Comparison of ENCODE assay signal across 27 cellular contexts in genomic region chr11:35982061-35982460, GRCh38. TPM values are rescaled to one million over a fixed set of nuclear protein-coding genes. Genes with fewer than 3 reads are reported as not detected.
A peak's percentile ranks its signal among the peaks of the same experiment; 100 is the strongest.
DNase-seq lines count a peak whose midpoint lies in the region; ATAC-seq and TF ChIP-seq lines count a peak whose summit lies in the region.
"Had no signal": no experiment of that assay in that cellular context is flagged by ENCODE, and none has a peak within 500 bp of the region (broad histone marks: within the 10 kb centered on the region; RNA-seq: fewer than 3 reads in every experiment).

No MANE protein-coding gene starts in this region.

- peaks cover 42% of the 10 kb centered on the region for H3K4me1 ChIP-seq in stomach smooth muscle (ENCODE audit: control insufficient read depth, insufficient read depth, low read length)
- peaks cover 29% of the 10 kb centered on the region for H3K4me1 ChIP-seq in SJCRH30
- no peaks in the 10 kb centered on the region for H3K4me1 ChIP-seq in Karpas-422 (ENCODE audit: low read length)

- H3K36me3 ChIP-seq in stomach smooth muscle (ENCODE audit: control insufficient read depth in 2 of 2, insufficient read depth in 2 of 2, low read length in 2 of 2) (no peaks in the 10 kb centered on the region), SJCRH30 (no peaks in the 10 kb centered on the region), Karpas-422 (ENCODE audit: insufficient read depth, low read length) (no peaks in the 10 kb centered on the region)
- H3K36me3 ChIP-seq: esophagus muscularis mucosa, thyroid gland had no signal

- H3K9me3 Mint-ChIP-seq in brain, result peaks cover 7 to 34% (median 18%) of the 10 kb centered on the region in 5 experiments
- H3K9me3 Mint-ChIP-seq: activated T-cell treated with anti-CD3 and anti-CD28 coated beads, Interleukin-2, amount 50 U/mL, for 24 hours; CD8-positive, alpha-beta memory T cell had no signal

- peaks cover 55% of the 10 kb centered on the region for H3K4me1 Mint-ChIP-seq in brain
- H3K4me1 Mint-ChIP-seq: activated naive CD8-positive, alpha-beta T cell treated with anti-CD3 and anti-CD28 coated beads, Interleukin-2, amount 10 ng/mL, durations not matched to agents 7 days and 5 days; B cell; CD8-positive, alpha-beta memory T cell; naive B cell had no signal

- no peaks in the 10 kb centered on the region for H3K79me2 ChIP-seq in Karpas-422 (ENCODE audit: low read length)

- no peak for ATAC-seq in GM18861 (IDR thresholded peaks at IDR 0.05; ENCODE audit: unreplicated experiment)

- no peaks in the 10 kb centered on the region for H4K20me1 ChIP-seq in Karpas-422 (ENCODE audit: insufficient read depth, low read depth, low read length)

- TF ChIP-seq CTCF in brain (conservative IDR thresholded peaks at IDR 0.05), result no peak

- no peak overlapping the region for H2AFZ ChIP-seq in Karpas-422 (ENCODE audit: low read length)

- peak overlapping the region; percentile 36 to 58 for H3K4me3 ChIP-seq in stomach smooth muscle (ENCODE audit: low read length in 2 of 2)
- no peak overlapping the region for H3K4me3 ChIP-seq in SJCRH30
- no peak overlapping the region for H3K4me3 ChIP-seq in Karpas-422 (ENCODE audit: low read length)
- H3K4me3 ChIP-seq: esophagus muscularis mucosa, smooth muscle cell, thyroid gland had no signal

- H3K9me3 ChIP-seq in stomach smooth muscle (ENCODE audit: control insufficient read depth in 2 of 2, low read length in 2 of 2) (peaks cover 0 to 2% of the 10 kb centered on the region in 2 donors), SJCRH30 (replicated peaks) (0 out of 2 replicates have a peak, but pooled peaks cover 3% of the 10 kb centered on the region), Karpas-422 (ENCODE audit: low read length) (no peaks in the 10 kb centered on the region)
- H3K9me3 ChIP-seq: thyroid gland had no signal

- in situ Hi-C loops in G401 (cut with HindIII; ENCODE audit: low sequenced_read_pairs), result no loop called here

- peak overlapping the region in 2 of 5 experiments; percentile 58 to 80 for H3K4me3 Mint-ChIP-seq in brain
- H3K4me3 Mint-ChIP-seq: activated naive CD8-positive, alpha-beta T cell treated with anti-CD3 and anti-CD28 coated beads, Interleukin-2, amount 10 ng/mL, durations not matched to agents 7 days and 5 days; activated T-cell treated with anti-CD3 and anti-CD28 coated beads, Interleukin-2, amount 50 U/mL, for 24 hours; B cell; CD8-positive, alpha-beta memory T cell; naive B cell had no signal

- peak overlapping the region in 4 of 5 experiments; percentile 73 to 97 (median 86) for H3K27ac Mint-ChIP-seq in brain
- H3K27ac Mint-ChIP-seq: activated naive CD8-positive, alpha-beta T cell treated with anti-CD3 and anti-CD28 coated beads, Interleukin-2, amount 10 ng/mL, durations not matched to agents 7 days and 5 days; activated T-cell treated with anti-CD3 and anti-CD28 coated beads, Interleukin-2, amount 50 U/mL, for 24 hours; B cell; CD8-positive, alpha-beta memory T cell had no signal

- H3K27me3 ChIP-seq in stomach smooth muscle (ENCODE audit: control insufficient read depth in 1 of 2, insufficient read depth in 2 of 2, low read length in 2 of 2), result no peaks in the 10 kb centered on the region
- no peaks in the 10 kb centered on the region for H3K27me3 ChIP-seq in SJCRH30
- H3K27me3 ChIP-seq in Karpas-422 (ENCODE audit: low read length), result no peaks in the 10 kb centered on the region
- H3K27me3 ChIP-seq: esophagus muscularis mucosa, thyroid gland had no signal

- H3K36me3 Mint-ChIP-seq in brain, result peaks cover 33% of the 10 kb centered on the region
- H3K36me3 Mint-ChIP-seq: activated naive CD8-positive, alpha-beta T cell treated with anti-CD3 and anti-CD28 coated beads, Interleukin-2, amount 10 ng/mL, durations not matched to agents 7 days and 5 days; CD8-positive, alpha-beta memory T cell; naive B cell had no signal

- peak overlapping the region in 1 of 2 donors; percentile 51 for H3K9ac ChIP-seq in stomach smooth muscle (ENCODE audit: low read length in 2 of 2)
- H3K9ac ChIP-seq in Karpas-422 (ENCODE audit: low read length), result no peak overlapping the region

- no peaks in the 10 kb centered on the region for H3K9me2 ChIP-seq in Karpas-422 (replicated peaks; ENCODE audit: insufficient read depth, low read length)

- H3K27me3 Mint-ChIP-seq in brain, result peaks cover 3% of the 10 kb centered on the region

- DNase-seq in G401 (ENCODE audit: low spot score), result peak; percentile 96
- peak; percentile 12 for DNase-seq in midbrain (lab: John Stamatoyannopoulos, UW)
- DNase-seq in NCI-H128 (lab: John Stamatoyannopoulos, UW; ENCODE audit: unreplicated experiment), result no peak
- DNase-seq in SJCRH30, result no peak
- no peak for DNase-seq in Karpas-422
- DNase-seq: activated CD4-positive, alpha-beta T cell treated with anti-CD3 and anti-CD28 coated beads, Interleukin-2, amount 50 U/mL, for 1 hour; activated gamma-delta T cell; activated naive CD8-positive, alpha-beta T cell treated with anti-CD3 and anti-CD28 coated beads, Interleukin-2, amount 10 ng/mL, durations not matched to agents 7 days and 5 days; activated T-cell treated with anti-CD3 and anti-CD28 coated beads, Interleukin-2, amount 50 U/mL, for 24 hours; CD8-positive, alpha-beta memory T cell; dermis blood vessel endothelial cell; foreskin melanocyte; H7; naive B cell; NCI-H1417; NCI-H2081 treated with DMSO at 0.1 percent for 48 hours; NCI-H748 treated with DMSO at 0.1 percent for 48 hours; stimulated activated naive CD4-positive, alpha-beta T cell; T1000; thyroid gland had no signal

- H3K27ac ChIP-seq in stomach smooth muscle (ENCODE audit: low read length), result peak overlapping the region; percentile 88
- no peak overlapping the region for H3K27ac ChIP-seq in SJCRH30
- no peak overlapping the region for H3K27ac ChIP-seq in Karpas-422 (ENCODE audit: low read length)
- H3K27ac ChIP-seq: HL-60, thyroid gland had no signal

- H3K4me2 ChIP-seq in Karpas-422 (ENCODE audit: low read depth, low read length, poor library complexity, severe bottlenecking), result no peak overlapping the region
- H3K4me2 ChIP-seq: smooth muscle cell had no signal

RNA-seq across cellular contexts. Expression of gene LDLRAD3, which starts 38.2 kb away (rescaled TPM):
- total RNA-seq in G401 (2014; rRNA removed; shearing (Covaris generic)), result 4.5 and 13.0 TPM in 2 replicates
- polyA plus RNA-seq in brain (ENCODE audit: insufficient read depth, low read depth, low replicate concordance), result 28.5 TPM
- 36.5 and 38.8 TPM in 2 replicates for total RNA-seq in SJCRH30 (2014; rRNA removed; shearing (Covaris generic))
- 0.79 TPM in 1 of 2 replicates, not detected in the other for total RNA-seq in Karpas-422 (2014; rRNA removed; shearing (Covaris generic); ENCODE audit: low replicate concordance)
- total RNA-seq: B cell had no signal
- polyA plus RNA-seq: CD8-positive, alpha-beta memory T cell had no signal

Comparison
In these comparisons a context has a peak if more than half of its experiments do, and no peak if none do; other contexts are left out.
1. DNase-seq: peak in G401 (single experiment) and midbrain (single experiment); none in NCI-H128 (single experiment), SJCRH30 (0 of 2) and Karpas-422 (single experiment).
2. H3K4me3 ChIP-seq: peak in stomach smooth muscle (2 of 2); none in SJCRH30 (single experiment) and Karpas-422 (single experiment).